In the genomic region with DNA sequence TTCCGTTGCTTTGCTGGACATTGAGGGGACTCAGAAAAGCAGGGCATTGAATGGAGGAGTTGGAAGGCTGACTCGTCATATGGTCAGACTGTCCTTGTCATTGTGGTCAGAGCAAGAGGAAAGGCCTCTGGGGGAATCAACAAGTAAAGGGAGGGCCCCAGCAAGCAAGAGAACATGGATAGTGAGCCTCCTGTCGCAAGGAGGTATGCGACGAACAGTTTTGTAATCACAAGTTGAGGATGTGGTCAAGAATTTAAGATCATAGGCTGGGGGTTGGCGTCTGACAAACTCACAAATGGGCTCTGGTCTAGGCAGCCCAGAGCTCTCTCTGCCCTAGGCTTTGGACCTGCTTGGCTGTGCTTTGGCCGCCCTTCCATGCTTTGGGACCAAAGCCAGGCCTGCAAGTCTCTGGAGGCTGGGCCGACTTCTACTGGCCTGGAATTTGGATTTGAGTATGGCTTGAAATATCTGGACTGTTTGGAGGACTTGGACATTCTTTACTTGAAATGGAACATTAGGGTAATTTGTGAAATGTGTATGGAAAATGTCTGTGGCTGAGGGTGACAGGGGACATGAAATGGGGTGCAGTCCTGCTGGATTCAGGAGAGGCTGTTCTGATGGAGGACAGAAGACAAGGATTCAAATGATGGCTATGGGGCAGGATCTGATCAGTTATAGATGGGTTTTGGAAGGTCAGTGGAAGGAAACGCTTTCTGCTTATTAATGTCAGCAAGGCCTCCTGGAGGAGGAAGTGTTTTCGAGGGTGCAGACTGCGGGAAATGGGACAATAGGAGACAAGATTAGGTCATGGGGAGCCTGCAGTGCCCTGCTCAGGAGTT, we compare ENCODE assay signal across 1 cellular context.
A peak's percentile ranks its signal among the peaks of the same experiment; 100 is the strongest.
TF ChIP-seq lines count a peak whose summit lies in the region.

No MANE protein-coding gene starts in this region.

TF ChIP-seq in K562, 482 proteins besides CTCF, POLR2A, EP300 and RAD21 (continued from another document):
- TF ChIP-seq JUND (IDR thresholded peaks at IDR 0.05; ENCODE audit: borderline replicate concordance, low read depth, low read length) (peak; percentile 50), JUND (tag; IDR thresholded peaks at IDR 0.05; ENCODE audit: borderline replicate concordance, low read depth, low read length) (no peak), POLR2B (IDR thresholded peaks at IDR 0.05; ENCODE audit: low read depth, partially characterized antibody) (no peak), NFE2 (IDR thresholded peaks at IDR 0.05; ENCODE audit: low read depth) (peak; percentile 92), ZNF316 (IDR thresholded peaks at IDR 0.05) (peak; percentile 65), TEAD1 (CRISPR knock-in tag; IDR thresholded peaks at IDR 0.05) (0 out of 4 replicates have a peak, but pooled peaks of 1 of the 2 experiments have one; percentile 30), ZNF274 (IDR thresholded peaks at IDR 0.05; ENCODE audit: borderline replicate concordance, low read depth, low read length) (no peak)
- TF ChIP-seq, protein P1, sequence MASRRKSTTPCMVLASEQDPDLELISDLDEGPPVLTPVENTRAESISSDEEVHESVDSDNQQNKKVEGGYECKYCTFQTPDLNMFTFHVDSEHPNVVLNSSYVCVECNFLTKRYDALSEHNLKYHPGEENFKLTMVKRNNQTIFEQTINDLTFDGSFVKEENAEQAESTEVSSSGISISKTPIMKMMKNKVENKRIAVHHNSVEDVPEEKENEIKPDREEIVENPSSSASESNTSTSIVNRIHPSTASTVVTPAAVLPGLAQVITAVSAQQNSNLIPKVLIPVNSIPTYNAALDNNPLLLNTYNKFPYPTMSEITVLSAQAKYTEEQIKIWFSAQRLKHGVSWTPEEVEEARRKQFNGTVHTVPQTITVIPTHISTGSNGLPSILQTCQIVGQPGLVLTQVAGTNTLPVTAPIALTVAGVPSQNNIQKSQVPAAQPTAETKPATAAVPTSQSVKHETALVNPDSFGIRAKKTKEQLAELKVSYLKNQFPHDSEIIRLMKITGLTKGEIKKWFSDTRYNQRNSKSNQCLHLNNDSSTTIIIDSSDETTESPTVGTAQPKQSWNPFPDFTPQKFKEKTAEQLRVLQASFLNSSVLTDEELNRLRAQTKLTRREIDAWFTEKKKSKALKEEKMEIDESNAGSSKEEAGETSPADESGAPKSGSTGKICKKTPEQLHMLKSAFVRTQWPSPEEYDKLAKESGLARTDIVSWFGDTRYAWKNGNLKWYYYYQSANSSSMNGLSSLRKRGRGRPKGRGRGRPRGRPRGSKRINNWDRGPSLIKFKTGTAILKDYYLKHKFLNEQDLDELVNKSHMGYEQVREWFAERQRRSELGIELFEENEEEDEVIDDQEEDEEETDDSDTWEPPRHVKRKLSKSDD (conservative IDR thresholded peaks at IDR 0.05; ENCODE audit: low read length) = no peak
- TF ChIP-seq, protein P2, sequence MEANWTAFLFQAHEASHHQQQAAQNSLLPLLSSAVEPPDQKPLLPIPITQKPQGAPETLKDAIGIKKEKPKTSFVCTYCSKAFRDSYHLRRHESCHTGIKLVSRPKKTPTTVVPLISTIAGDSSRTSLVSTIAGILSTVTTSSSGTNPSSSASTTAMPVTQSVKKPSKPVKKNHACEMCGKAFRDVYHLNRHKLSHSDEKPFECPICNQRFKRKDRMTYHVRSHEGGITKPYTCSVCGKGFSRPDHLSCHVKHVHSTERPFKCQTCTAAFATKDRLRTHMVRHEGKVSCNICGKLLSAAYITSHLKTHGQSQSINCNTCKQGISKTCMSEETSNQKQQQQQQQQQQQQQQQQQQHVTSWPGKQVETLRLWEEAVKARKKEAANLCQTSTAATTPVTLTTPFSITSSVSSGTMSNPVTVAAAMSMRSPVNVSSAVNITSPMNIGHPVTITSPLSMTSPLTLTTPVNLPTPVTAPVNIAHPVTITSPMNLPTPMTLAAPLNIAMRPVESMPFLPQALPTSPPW (CRISPR knock-in tag; IDR thresholded peaks at IDR 0.05) = peak; percentile 57
